ENCODE assay signal across 27 cellular contexts in the genomic region with DNA sequence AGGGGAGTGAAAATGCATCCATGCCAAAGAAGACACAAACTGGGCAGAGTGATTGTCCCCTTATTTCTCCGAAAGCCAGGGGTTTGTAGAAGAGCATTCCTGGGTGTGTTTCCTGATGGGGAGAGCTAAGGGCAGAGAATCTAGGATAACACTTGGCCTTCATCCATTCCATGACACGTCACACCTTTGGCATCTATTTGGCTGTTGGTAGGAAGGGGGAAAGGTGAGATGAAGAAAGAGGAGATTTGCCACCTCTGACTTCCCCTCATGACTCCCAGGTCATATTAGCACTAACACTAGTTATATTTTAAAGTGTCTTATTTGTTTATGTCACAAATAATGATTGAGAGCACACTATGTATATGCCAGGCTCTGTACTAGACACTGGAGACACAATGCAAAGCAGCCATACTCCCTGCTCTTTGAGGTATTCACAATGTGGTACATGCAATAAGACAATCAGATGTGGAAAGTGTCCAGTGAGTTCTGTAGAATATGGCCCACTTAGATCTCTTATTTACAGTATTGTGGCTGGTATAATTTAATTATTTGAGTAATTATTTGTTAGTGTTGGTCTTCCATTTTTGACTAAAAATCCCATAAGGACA. TPM values are rescaled to one million over a fixed set of nuclear protein-coding genes. Genes with fewer than 3 reads are reported as not detected.
A peak's percentile ranks its signal among the peaks of the same experiment; 100 is the strongest.
DNase-seq lines count a peak whose midpoint lies in the region; FAIRE-seq and TF ChIP-seq lines count a peak whose summit lies in the region.
"Had no signal": no experiment of that assay in that cellular context is flagged by ENCODE, and none has a peak within 500 bp of the region (broad histone marks: within the 10 kb centered on the region; RNA-seq: fewer than 3 reads in every experiment).

No MANE protein-coding gene starts in this region.

- H3K4me3 ChIP-seq in Caco-2 (ENCODE audit: low read depth, low read length) = no peak overlapping the region
- no peak overlapping the region for H3K4me3 ChIP-seq in PC-9
- no peak overlapping the region for H3K4me3 ChIP-seq in endothelial cell of umbilical vein (replicated peaks in 1 of 3; ENCODE audit: insufficient read depth in 1 of 3, low read depth in 1 of 3, low read length in 3 of 3)
- no peak overlapping the region for H3K4me3 ChIP-seq in trophoblast cell (ENCODE audit: low read depth, low read length)
- H3K4me3 ChIP-seq: esophagus squamous epithelium, heart right ventricle, lower lobe of right lung, upper lobe of right lung had no signal

- H3K18ac ChIP-seq in trophoblast cell (ENCODE audit: low read length) = no peak overlapping the region

- no peak for TF ChIP-seq CTCF in Caco-2 (IDR thresholded peaks at IDR 0.05; ENCODE audit: insufficient read depth in 1 of 2, low read depth in 1 of 2, low read length in 1 of 2, severe bottlenecking in 1 of 2, unreplicated experiment in 1 of 2)
- TF ChIP-seq CTCF in PC-9 (conservative IDR thresholded peaks at IDR 0.05) = no peak
- TF ChIP-seq CTCF in endothelial cell of umbilical vein (IDR thresholded peaks at IDR 0.05; ENCODE audit: extremely low read depth in 1 of 2, insufficient read depth in 1 of 2, low read depth in 1 of 2, low read length in 2 of 2) = no peak

- BruUV-seq in Caco-2 (replicated peaks; lab: Mats Ljungman, UMichigan) (TSS peak; percentile 83), PC-9 (replicated peaks; lab: Mats Ljungman, UMichigan) (no TSS peak), endothelial cell of umbilical vein (replicated peaks; lab: Mats Ljungman, UMichigan) (no TSS peak)

- H3K4me1 ChIP-seq in Caco-2 = peaks cover 60% of the 10 kb centered on the region
- H3K4me1 ChIP-seq in PC-9 (replicated peaks; ENCODE audit: insufficient read depth) = peaks cover 51% of the 10 kb centered on the region
- H3K4me1 ChIP-seq in endothelial cell of umbilical vein (ENCODE audit: control insufficient read depth, extremely low read depth, insufficient read depth, low read length) = peaks cover 48% of the 10 kb centered on the region
- peaks cover 0 to 6% of the 10 kb centered on the region in 2 experiments for H3K4me1 ChIP-seq in trophoblast cell (ENCODE audit: control insufficient read depth in 1 of 2, insufficient read depth in 2 of 2, low read length in 2 of 2)
- H3K4me1 ChIP-seq: upper lobe of right lung had no signal

- no peak overlapping the region for H2BK12ac ChIP-seq in trophoblast cell (ENCODE audit: low read length)

- no peaks in the 10 kb centered on the region for H3K9me2 ChIP-seq in PC-9 (ENCODE audit: insufficient read depth)

- H3K4me2 ChIP-seq in PC-9 = peak overlapping the region; percentile 44
- peak overlapping the region; percentile 11 for H3K4me2 ChIP-seq in endothelial cell of umbilical vein (ENCODE audit: insufficient read depth, low read length)
- H3K4me2 ChIP-seq in trophoblast cell (ENCODE audit: low read length) = no peak overlapping the region

- no peaks in the 10 kb centered on the region for H3K9me3 ChIP-seq in Caco-2
- no peaks in the 10 kb centered on the region; the same call in 1 of the 2 replicates for H3K9me3 ChIP-seq in PC-9 (ENCODE audit: insufficient read depth, low read depth)
- no peaks in the 10 kb centered on the region for H3K9me3 ChIP-seq in endothelial cell of umbilical vein (replicated peaks; ENCODE audit: control insufficient read depth, insufficient read depth, low read length)
- no peaks in the 10 kb centered on the region for H3K9me3 ChIP-seq in trophoblast cell (ENCODE audit: insufficient read depth, low read depth, low read length)
- H3K9me3 ChIP-seq: esophagus squamous epithelium, lower lobe of right lung, upper lobe of right lung had no signal

- peaks cover 4% of the 10 kb centered on the region for H3K36me3 Mint-ChIP-seq in Caco-2 (ENCODE audit: insufficient read depth, unreplicated experiment)
- H3K36me3 Mint-ChIP-seq: activated CD8-positive, alpha-beta memory T cell treated with anti-CD3 and anti-CD28 coated beads, Interleukin-2, amount 10 ng/mL, durations not matched to agents 7 days and 5 days; natural killer cell; stimulated activated effector memory CD8-positive, alpha-beta T cell treated with anti-CD3 and anti-CD28 coated beads, Interleukin-12 subunit alpha, Interleukin-12 subunit beta, amount 100 ng/mL, for 72 hours had no signal

- no peak overlapping the region for H4K91ac ChIP-seq in trophoblast cell (ENCODE audit: low read depth, low read length)

- dilution Hi-C loops in endothelial cell of umbilical vein (cut with MboI; ENCODE audit: extremely low pct_ligation_motif_present, low sequenced_read_pairs) = no loop called here

- TF ChIP-seq POLR2A in endothelial cell of umbilical vein (IDR thresholded peaks at IDR 0.05; ENCODE audit: low read depth, low read length) = no peak

- no peak overlapping the region for H2BK120ac ChIP-seq in trophoblast cell (ENCODE audit: insufficient read depth, low read length, poor library complexity)

- peak; percentile 4 for FAIRE-seq in endothelial cell of umbilical vein (lab: Jason Lieb, UNC)
- FAIRE-seq: astrocyte, TTC549 had no signal

- peak overlapping the region; percentile 90 for H3K27ac Mint-ChIP-seq in Caco-2 (ENCODE audit: unreplicated experiment)
- H3K27ac Mint-ChIP-seq: activated CD8-positive, alpha-beta memory T cell treated with anti-CD3 and anti-CD28 coated beads, Interleukin-2, amount 10 ng/mL, durations not matched to agents 7 days and 5 days; effector memory CD8-positive, alpha-beta T cell; natural killer cell; stimulated activated effector memory CD8-positive, alpha-beta T cell treated with anti-CD3 and anti-CD28 coated beads, Interleukin-12 subunit alpha, Interleukin-12 subunit beta, amount 100 ng/mL, for 72 hours; T-helper 17 cell had no signal

- no peak overlapping the region for H3K14ac ChIP-seq in trophoblast cell (ENCODE audit: low read length)

- no peak overlapping the region for H2AK5ac ChIP-seq in trophoblast cell (ENCODE audit: low read length)

- POLR2A ChIA-PET in Caco-2 (lab: Charles Lee) (no interaction called here), PC-9 (lab: Charles Lee; ENCODE audit: unreplicated experiment) (no interaction called here), endothelial cell of umbilical vein (lab: Charles Lee) (interaction anchor here (1.1 to 1.4 kb wide), 3 partner anchors 11 to 54 kb away, joined by 3 to 9 read pairs (median 3); partner anchors contain the start of gene GADD45A)

- CTCF ChIA-PET in Caco-2 (lab: Charles Lee) = no interaction called here
- CTCF ChIA-PET in PC-9 (lab: Charles Lee) = no interaction called here
- CTCF ChIA-PET in endothelial cell of umbilical vein (lab: Charles Lee) = interaction anchor here (1.1 to 1.7 kb wide), 7 partner anchors 12 to 130 kb away, joined by 3 to 7 read pairs (median 4); no protein-coding TSS in a partner anchor

- WGBS in trophoblast cell (ENCODE audit: extremely low coverage, insufficient coverage, insufficient read length) = no CpG with 5 or more reads among the region's 2 CpGs

- intact Hi-C loops in Caco-2 (cut with micrococcal nuclease; ENCODE audit: unreplicated experiment) (loop anchor here (1.0 kb wide), 2 partner anchors 61 to 69 kb away; no protein-coding TSS in a partner anchor), PC-9 (cut with micrococcal nuclease; ENCODE audit: unreplicated experiment) (loop anchor here (5.0 kb wide), 1 partner anchor 52 kb away; no protein-coding TSS in a partner anchor), endothelial cell of umbilical vein (cut with micrococcal nuclease) (no loop called here), posterior vena cava (cut with DNase I) (no loop called here)

- no peaks in the 10 kb centered on the region for H3K79me1 ChIP-seq in trophoblast cell (ENCODE audit: low read length)

- H3K27me3 Mint-ChIP-seq in Caco-2 (ENCODE audit: insufficient read depth, unreplicated experiment) = no peaks in the 10 kb centered on the region
- H3K27me3 Mint-ChIP-seq: activated CD8-positive, alpha-beta memory T cell treated with anti-CD3 and anti-CD28 coated beads, Interleukin-2, amount 10 ng/mL, durations not matched to agents 7 days and 5 days; T-helper 17 cell had no signal

- peaks cover 8% of the 10 kb centered on the region for H3K9me3 Mint-ChIP-seq in Caco-2 (ENCODE audit: unreplicated experiment)
- H3K9me3 Mint-ChIP-seq: effector memory CD8-positive, alpha-beta T cell; natural killer cell; stimulated activated effector memory CD8-positive, alpha-beta T cell treated with anti-CD3 and anti-CD28 coated beads, Interleukin-12 subunit alpha, Interleukin-12 subunit beta, amount 100 ng/mL, for 72 hours had no signal

- H4K20me1 ChIP-seq in PC-9 (ENCODE audit: insufficient read depth) (no peaks in the 10 kb centered on the region), endothelial cell of umbilical vein (replicated peaks; ENCODE audit: control insufficient read depth, extremely low read depth, insufficient read depth, low read length) (no peaks in the 10 kb centered on the region)

- H3K23ac ChIP-seq in trophoblast cell (ENCODE audit: low read length) = peak overlapping the region; percentile 43

- H3K4me1 Mint-ChIP-seq in Caco-2 (ENCODE audit: low read depth, unreplicated experiment) = peaks cover 37% of the 10 kb centered on the region

- no peak overlapping the region for H4K12ac ChIP-seq in trophoblast cell (ENCODE audit: low read depth, low read length)

- no peak overlapping the region for H2BK5ac ChIP-seq in trophoblast cell (ENCODE audit: low read depth, low read length, poor library complexity)

- H3K27me3 ChIP-seq in Caco-2 (replicated peaks; ENCODE audit: control insufficient read depth, insufficient read depth, low read length) = no peaks in the 10 kb centered on the region
- no peaks in the 10 kb centered on the region for H3K27me3 ChIP-seq in PC-9 (ENCODE audit: insufficient read depth, low read depth)
- H3K27me3 ChIP-seq in endothelial cell of umbilical vein (ENCODE audit: control insufficient read depth in 2 of 2, insufficient read depth in 2 of 2, low read length in 2 of 2) = no peaks in the 10 kb centered on the region
- H3K27me3 ChIP-seq in trophoblast cell (ENCODE audit: insufficient read depth, low read length) = no peaks in the 10 kb centered on the region
- H3K27me3 ChIP-seq: esophagus squamous epithelium, heart right ventricle, upper lobe of right lung had no signal

- no peaks in the 10 kb centered on the region for H3K79me2 ChIP-seq in PC-9 (ENCODE audit: low read depth)
- H3K79me2 ChIP-seq in endothelial cell of umbilical vein (ENCODE audit: control insufficient read depth, insufficient read depth, low read length) = no peaks in the 10 kb centered on the region
- H3K79me2 ChIP-seq in trophoblast cell (ENCODE audit: control insufficient read depth, insufficient read depth, low read length, poor library complexity) = no peaks in the 10 kb centered on the region

- H3K36me3 ChIP-seq in Caco-2 (ENCODE audit: control insufficient read depth, insufficient read depth, low read length) = no peaks in the 10 kb centered on the region
- H3K36me3 ChIP-seq in PC-9 (ENCODE audit: low read depth) = no peaks in the 10 kb centered on the region
- H3K36me3 ChIP-seq in endothelial cell of umbilical vein (ENCODE audit: control insufficient read depth in 2 of 2, extremely low read depth in 1 of 2, insufficient read depth in 2 of 2, low read length in 2 of 2) = no peaks in the 10 kb centered on the region
- no peaks in the 10 kb centered on the region for H3K36me3 ChIP-seq in trophoblast cell (ENCODE audit: control insufficient read depth in 1 of 2, insufficient read depth in 2 of 2, low read length in 2 of 2)
- H3K36me3 ChIP-seq: esophagus squamous epithelium, heart right ventricle, lower lobe of right lung, upper lobe of right lung had no signal

- DNase-seq in Caco-2 (no peak), PC-9 (peak; percentile 40 to 53), endothelial cell of umbilical vein (ENCODE audit: low read depth, low spot score) (no peak), trophoblast cell (no peak), mesenteric fat pad (ENCODE audit: low spot score) (no peak), NK-92 (lab: John Stamatoyannopoulos, UW; ENCODE audit: unreplicated experiment) (no peak), posterior vena cava (ENCODE audit: low spot score) (no peak)
- DNase-seq: activated CD8-positive, alpha-beta memory T cell treated with anti-CD3 and anti-CD28 coated beads, Interleukin-2, amount 10 ng/mL, durations not matched to agents 7 days and 5 days; activated gamma-delta T cell treated with Interleukin-2 at 50 U/mL for 16 hours; activated T-cell treated with anti-CD3 and anti-CD28 coated beads, Interleukin-2, amount 50 U/mL, for 48 hours; central memory CD4-positive, alpha-beta T cell; effector memory CD8-positive, alpha-beta T cell; esophagus squamous epithelium; foreskin melanocyte; HCEC 1CT; heart right ventricle; Kasumi-1; kidney glomerular epithelial cell; lower lobe of right lung; natural killer cell; NCI-H1694 treated with DMSO at 0.1 percent for 48 hours; occipital lobe; T-helper 17 cell; upper lobe of right lung had no signal

- H3F3A ChIP-seq in PC-9 (ENCODE audit: insufficient read depth, low read depth) = peaks cover 26% of the 10 kb centered on the region

- H3K9ac ChIP-seq in endothelial cell of umbilical vein (replicated peaks; ENCODE audit: extremely low read depth, insufficient read depth, low read length) (no peak overlapping the region), trophoblast cell (ENCODE audit: low read length) (peak overlapping the region; percentile 16)

- H2AFZ ChIP-seq in PC-9 = no peak overlapping the region
- H2AFZ ChIP-seq in endothelial cell of umbilical vein (ENCODE audit: low read depth, low read length) = no peak overlapping the region
- no peak overlapping the region for H2AFZ ChIP-seq in trophoblast cell (ENCODE audit: insufficient read depth, low read length, poor library complexity)

- H3K9me1 ChIP-seq in endothelial cell of umbilical vein (replicated peaks; ENCODE audit: control insufficient read depth, extremely low read depth, insufficient read depth, low read length) = no peaks in the 10 kb centered on the region

- H3K27ac ChIP-seq in PC-9 = peak overlapping the region; percentile 66
- peak overlapping the region; percentile 44 for H3K27ac ChIP-seq in endothelial cell of umbilical vein (ENCODE audit: insufficient read depth, low read depth, low read length)
- H3K27ac ChIP-seq in trophoblast cell (ENCODE audit: low read depth, low read length) = no peak overlapping the region
- H3K27ac ChIP-seq: heart right ventricle, lower lobe of right lung, upper lobe of right lung had no signal

- H3K4me3 Mint-ChIP-seq in Caco-2 (ENCODE audit: unreplicated experiment) = no peak overlapping the region
- H3K4me3 Mint-ChIP-seq: activated CD8-positive, alpha-beta memory T cell treated with anti-CD3 and anti-CD28 coated beads, Interleukin-2, amount 10 ng/mL, durations not matched to agents 7 days and 5 days; effector memory CD8-positive, alpha-beta T cell; natural killer cell; stimulated activated effector memory CD8-positive, alpha-beta T cell treated with anti-CD3 and anti-CD28 coated beads, Interleukin-12 subunit alpha, Interleukin-12 subunit beta, amount 100 ng/mL, for 72 hours; T-helper 17 cell had no signal

- H3K4ac ChIP-seq in trophoblast cell (ENCODE audit: low read depth, low read length) = no peak overlapping the region

- no peak overlapping the region for H4K8ac ChIP-seq in trophoblast cell (ENCODE audit: low read depth, low read length)

RNA-seq across cellular contexts. Expression of gene GADD45A, which starts 54.5 kb away (rescaled TPM):
- 58.6 and 59.0 TPM in 2 replicates for total RNA-seq in Caco-2 (2022)
- 63.6 and 112 TPM in 2 replicates for total RNA-seq in PC-9 (2021)
- 77.4 and 91.6 TPM in 2 replicates for total RNA-seq in endothelial cell of umbilical vein
- polyA plus RNA-seq in endothelial cell of umbilical vein = 54.9 and 87.6 TPM in 2 replicates
- polyA plus RNA-seq in endothelial cell of umbilical vein (2011; cell fraction: cytosol; rRNA removed) = 78.4 and 85.9 TPM in 2 replicates
- 237 and 327 TPM in 2 replicates for polyA plus RNA-seq in endothelial cell of umbilical vein (2011; cell fraction: nucleus; rRNA removed)
- 104 and 119 TPM in 2 replicates for polyA plus RNA-seq in endothelial cell of umbilical vein (2012)
- polyA minus RNA-seq in endothelial cell of umbilical vein = 16.1 and 31.1 TPM in 2 replicates
- polyA minus RNA-seq in endothelial cell of umbilical vein (2011; cell fraction: cytosol; rRNA and poly(A)+ RNA removed) = 8.3 TPM
- 71.4 and 153 TPM in 2 replicates for polyA minus RNA-seq in endothelial cell of umbilical vein (2011; cell fraction: nucleus; rRNA and poly(A)+ RNA removed)
- polyA plus RNA-seq in trophoblast cell (2013) = 81.0 and 84.6 TPM in 2 replicates
- 110 TPM for total RNA-seq in mesenteric fat pad
- 10 to 100 TPM; 32.4 to 40.4 TPM for total RNA-seq in posterior vena cava

Comparison
In these comparisons a context has a peak if more than half of its experiments do, and no peak if none do; other contexts are left out.
1. DNase-seq: peak in PC-9 (2 of 2); none in Caco-2 (0 of 2), endothelial cell of umbilical vein (single experiment), trophoblast cell (0 of 2), mesenteric fat pad (single experiment), NK-92 (single experiment) and posterior vena cava (single experiment).
2. intact Hi-C loops: an anchor here in Caco-2 (1.0 kb wide) and PC-9 (5.0 kb wide); none called in endothelial cell of umbilical vein and posterior vena cava.